Comparison of ENCODE assay signal across 25 cellular contexts in genomic region chr2:177123048-177123447, GRCh38.
A peak's percentile ranks its signal among the peaks of the same experiment; 100 is the strongest.
DNase-seq lines count a peak whose midpoint lies in the region; ATAC-seq, FAIRE-seq and TF ChIP-seq lines count a peak whose summit lies in the region.
"Had no signal": no experiment of that assay in that cellular context is flagged by ENCODE, and none has a peak within 500 bp of the region (broad histone marks: within the 10 kb centered on the region; RNA-seq: fewer than 3 reads in every experiment).

No MANE protein-coding gene starts in this region.

- no peak for TF ChIP-seq POLR2A in GM12878 (IDR thresholded peaks at IDR 0.05; ENCODE audit: low read depth, low read length)

- H3K4me3 ChIP-seq in GM23338: no peak overlapping the region
- H3K4me3 ChIP-seq in Loucy (ENCODE audit: low read length, poor library complexity, severe bottlenecking): no peak overlapping the region
- no peak overlapping the region for H3K4me3 ChIP-seq in GM12878
- H3K4me3 ChIP-seq in mesendoderm (ENCODE audit: low read length): no peak overlapping the region
- H3K4me3 ChIP-seq: A549, PC-9, SJSA1 had no signal

- in situ Hi-C loops in GM12878 (cut with MboI): no loop called here

- H4K20me1 ChIP-seq in GM23338 (replicated peaks; ENCODE audit: insufficient read depth) (no peaks in the 10 kb centered on the region), Loucy (ENCODE audit: insufficient read depth, low read length, poor library complexity, severe bottlenecking) (no peaks in the 10 kb centered on the region), GM12878 (ENCODE audit: control insufficient read depth, insufficient read depth) (no peaks in the 10 kb centered on the region)

- H3K56ac ChIP-seq in mesendoderm (ENCODE audit: low read length): no peak overlapping the region

- DNase-seq in GM23338 (ENCODE audit: low spot score) (peak; percentile 47), GM12878 (ENCODE audit: low read depth, low spot score) (no peak), mesendoderm (peak; percentile 48), midbrain (lab: John Stamatoyannopoulos, UW) (no peak), medulla oblongata (ENCODE audit: extremely low spot score) (no peak)
- no peak for DNase-seq in effector CD4-positive, alpha-beta T cell
- DNase-seq: C1 segment of cervical spinal cord; CD4-positive, alpha-beta memory T cell; COR-L47; DMS53; Karpas-422; NCI-H1092 treated with DMSO at 0.1 percent for 48 hours; NCI-H1436 treated with DMSO at 0.1 percent for 48 hours; NCI-H1930; NCI-H2107; NCI-H446 treated with DMSO at 0.1 percent for 48 hours; NCI-H526; PC-9; Right ventricle myocardium superior; RPMI8226; T-helper 1 cell had no signal

- no peaks in the 10 kb centered on the region for H3F3A ChIP-seq in GM23338 (replicated peaks; ENCODE audit: low read depth)
- H3F3A ChIP-seq in Loucy (ENCODE audit: low read depth): no peaks in the 10 kb centered on the region

- no peaks in the 10 kb centered on the region for H3K27me3 ChIP-seq in GM23338 (ENCODE audit: insufficient read depth)
- no peaks in the 10 kb centered on the region for H3K27me3 ChIP-seq in Loucy (ENCODE audit: insufficient read depth, low read length, poor library complexity, severe bottlenecking)
- no peaks in the 10 kb centered on the region; a peak in 1 of 4 replicates for H3K27me3 ChIP-seq in GM12878 (replicated peaks in 1 of 2; ENCODE audit: control insufficient read depth in 2 of 2, insufficient read depth in 2 of 2, low read length in 1 of 2)
- H3K27me3 ChIP-seq in mesendoderm (ENCODE audit: insufficient read depth, low read length, poor library complexity): no peaks in the 10 kb centered on the region
- H3K27me3 ChIP-seq: SJSA1 had no signal

- H4K8ac ChIP-seq in mesendoderm (ENCODE audit: low read depth, low read length): no peak overlapping the region

- peaks cover 25% of the 10 kb centered on the region for H3K4me1 Mint-ChIP-seq in GM23338
- H3K4me1 Mint-ChIP-seq: CD4-positive, alpha-beta memory T cell had no signal

- no peaks in the 10 kb centered on the region for H3K27me3 Mint-ChIP-seq in GM23338 (ENCODE audit: insufficient read depth, low read depth, poor library complexity)

- H2AFZ ChIP-seq in GM23338: no peak overlapping the region
- no peak overlapping the region for H2AFZ ChIP-seq in Loucy (ENCODE audit: low read length)
- H2AFZ ChIP-seq in GM12878 (ENCODE audit: control insufficient read depth, low read depth, low read length): no peak overlapping the region
- H2AFZ ChIP-seq: PC-9 had no signal

- H3K9me3 ChIP-seq in Loucy (ENCODE audit: insufficient read depth, low read depth, low read length): no peaks in the 10 kb centered on the region
- no peaks in the 10 kb centered on the region for H3K9me3 ChIP-seq in GM12878 (replicated peaks; ENCODE audit: control insufficient read depth, insufficient read depth, low read length)
- H3K9me3 ChIP-seq: A549, SJSA1 had no signal

- intact Hi-C loops in GM12878 (cut with micrococcal nuclease; ENCODE audit: unreplicated experiment): no loop called here

- H3K79me1 ChIP-seq in mesendoderm (ENCODE audit: low read length): no peaks in the 10 kb centered on the region

- H3K4ac ChIP-seq in mesendoderm (ENCODE audit: low read depth, low read length): no peak overlapping the region

- TF ChIP-seq EP300 in GM12878 (IDR thresholded peaks at IDR 0.05; ENCODE audit: borderline replicate concordance in 1 of 2, control insufficient read depth in 1 of 2, low read depth in 2 of 2, low read length in 2 of 2): no peak

- H2BK120ac ChIP-seq in mesendoderm (ENCODE audit: low read depth, low read length): no peak overlapping the region

- TF ChIP-seq RAD21 in GM12878 (IDR thresholded peaks at IDR 0.05; ENCODE audit: insufficient read depth, low read depth, low read length): peak; percentile 46; the same call in 1 of the 2 replicates

- no peak overlapping the region for H3K27ac ChIP-seq in GM23338 (ENCODE audit: low read depth)
- H3K27ac ChIP-seq in GM12878 (ENCODE audit: control insufficient read depth, insufficient read depth): no peak overlapping the region
- no peak overlapping the region for H3K27ac ChIP-seq in mesendoderm (ENCODE audit: low read depth, low read length)
- H3K27ac ChIP-seq: A549, HL-60, PC-9, SJSA1 had no signal

- RAD21 ChIA-PET in GM12878 (lab: Charles Lee; ENCODE audit: unreplicated experiment): interaction anchor here (1.0 kb wide), 1 partner anchor 471 kb away, joined by 6 read pairs; no protein-coding TSS in a partner anchor

- H2BK15ac ChIP-seq in mesendoderm (replicated peaks; ENCODE audit: low read depth): no peak overlapping the region

- H3K4me3 Mint-ChIP-seq in GM23338: no peak overlapping the region
- H3K4me3 Mint-ChIP-seq: CD4-positive, alpha-beta memory T cell had no signal

- H3K4me2 ChIP-seq in GM23338 (no peak overlapping the region), Loucy (ENCODE audit: low read depth, low read length, poor library complexity, severe bottlenecking) (no peak overlapping the region), GM12878 (ENCODE audit: control insufficient read depth, insufficient read depth) (no peak overlapping the region), mesendoderm (ENCODE audit: low read length) (no peak overlapping the region)
- H3K4me2 ChIP-seq: A549, PC-9 had no signal

- H3K9me2 ChIP-seq in GM23338 (ENCODE audit: insufficient read depth): no peaks in the 10 kb centered on the region
- H3K9me2 ChIP-seq in Loucy (replicated peaks; ENCODE audit: low read depth, low read length): no peaks in the 10 kb centered on the region

- no peak overlapping the region for H3K23ac ChIP-seq in mesendoderm (ENCODE audit: low read length)

- TF ChIP-seq CTCF in GM23338 (conservative IDR thresholded peaks at IDR 0.05; ENCODE audit: low read depth in 2 of 2) (peak; percentile 34 to 48; a peak in 3 of 4 replicates), Loucy (conservative IDR thresholded peaks at IDR 0.05; ENCODE audit: low read length) (0 out of 2 replicates have a peak, but pooled peaks have one; percentile 20), GM12878 (IDR thresholded peaks at IDR 0.05 in 2 of 3, conservative IDR thresholded peaks at IDR 0.05 in 1 of 3; ENCODE audit: control insufficient read depth in 2 of 3, extremely low read depth in 1 of 3, insufficient read depth in 1 of 3, low read depth in 3 of 3, low read length in 3 of 3) (peak in 1 of 3 experiments; percentile 22; a peak in 2 of 6 replicates)

- 38% methylated on average over 1 of the region's 1 CpG for WGBS in GM12878 (ENCODE audit: insufficient coverage, insufficient replicate concordance, low lambda C conversion rate, missing lambda C conversion rate)
- no CpG with 5 or more reads among the region's 1 CpG for WGBS in mesendoderm (ENCODE audit: extremely low coverage, insufficient coverage, low lambda C conversion rate)

- no peaks in the 10 kb centered on the region for H3K79me2 ChIP-seq in GM23338 (replicated peaks; ENCODE audit: insufficient read depth)
- H3K79me2 ChIP-seq in Loucy (ENCODE audit: insufficient read depth, low read length): no peaks in the 10 kb centered on the region
- no peaks in the 10 kb centered on the region for H3K79me2 ChIP-seq in GM12878 (ENCODE audit: control insufficient read depth, insufficient read depth, low read length)
- H3K79me2 ChIP-seq in mesendoderm (ENCODE audit: control insufficient read depth, insufficient read depth, low read length): no peaks in the 10 kb centered on the region

- H3K9me3 Mint-ChIP-seq in GM23338: no peaks in the 10 kb centered on the region
- H3K9me3 Mint-ChIP-seq: CD4-positive, alpha-beta memory T cell had no signal

- BruUV-seq in GM12878 (replicated peaks; lab: Mats Ljungman, UMichigan): no TSS peak

- POLR2A ChIA-PET in GM12878 (lab: Charles Lee): interaction anchor here (0.6 to 1.0 kb wide), 2 partner anchors 14 to 21 kb away, joined by 3 read pairs; no protein-coding TSS in a partner anchor

- no peaks in the 10 kb centered on the region for H3K36me3 Mint-ChIP-seq in GM23338 (ENCODE audit: low read depth)
- H3K36me3 Mint-ChIP-seq: CD4-positive, alpha-beta memory T cell had no signal

- CTCF ChIA-PET in GM12878 (lab: Yijun Ruan, JAX): interaction anchor here (0.8 to 2.0 kb wide), 6 partner anchors 9 to 309 kb away, joined by 3 to 9 read pairs (median 3); no protein-coding TSS in a partner anchor

- no peaks in the 10 kb centered on the region; the same call in 1 of the 2 replicates for H3K4me1 ChIP-seq in GM23338 (ENCODE audit: insufficient read depth)
- no peaks in the 10 kb centered on the region for H3K4me1 ChIP-seq in Loucy (ENCODE audit: insufficient read depth, low read length, poor library complexity, severe bottlenecking)
- no peaks in the 10 kb centered on the region for H3K4me1 ChIP-seq in GM12878 (ENCODE audit: control insufficient read depth, insufficient read depth, low read length)
- no peaks in the 10 kb centered on the region for H3K4me1 ChIP-seq in mesendoderm (ENCODE audit: control insufficient read depth, low read depth, low read length)
- H3K4me1 ChIP-seq: A549, SJSA1 had no signal

- no peak overlapping the region for H3K27ac Mint-ChIP-seq in GM23338
- H3K27ac Mint-ChIP-seq: CD4-positive, alpha-beta memory T cell had no signal

- H3K36me3 ChIP-seq in GM23338 (ENCODE audit: insufficient read depth) (no peaks in the 10 kb centered on the region), Loucy (ENCODE audit: insufficient read depth, low read length) (no peaks in the 10 kb centered on the region), GM12878 (ENCODE audit: control insufficient read depth in 2 of 2, insufficient read depth in 2 of 2, low read length in 1 of 2) (no peaks in the 10 kb centered on the region), mesendoderm (ENCODE audit: control insufficient read depth, insufficient read depth, low read length) (no peaks in the 10 kb centered on the region)
- H3K36me3 ChIP-seq: SJSA1 had no signal

- SMC1A ChIA-PET in GM12878 (lab: Charles Lee; ENCODE audit: uncharacterized antibody, unreplicated experiment): interaction anchor here (0.8 to 2.4 kb wide), 7 partner anchors 9 to 73 kb away, joined by 3 to 9 read pairs (median 4); no protein-coding TSS in a partner anchor

- peak; percentile 69 for ATAC-seq in GM23338
- ATAC-seq in GM12878: no peak

- H3K9ac ChIP-seq in Loucy (ENCODE audit: low read depth, low read length, poor library complexity, severe bottlenecking) (no peak overlapping the region), GM12878 (ENCODE audit: control insufficient read depth, insufficient read depth, low read length) (no peak overlapping the region), mesendoderm (ENCODE audit: low read length) (no peak overlapping the region)

- H2AK5ac ChIP-seq in mesendoderm (ENCODE audit: low read length): no peak overlapping the region

- H2BK5ac ChIP-seq in mesendoderm (ENCODE audit: low read length): no peak overlapping the region

- no peak for FAIRE-seq in GM12878 (lab: Jason Lieb, UNC)
- FAIRE-seq: A549 had no signal

- no peak overlapping the region for H4K5ac ChIP-seq in mesendoderm (ENCODE audit: low read length)

- no peak overlapping the region for H3K18ac ChIP-seq in mesendoderm (ENCODE audit: low read length)

TF ChIP-seq in GM23338, 12 proteins besides CTCF, POLR2A, EP300 and RAD21 (continues in another document):
- TF ChIP-seq EZH2phosphoT487 (IDR thresholded peaks at IDR 0.05; ENCODE audit: unreplicated experiment) (no peak), ZNF114 (CRISPR knock-in tag; IDR thresholded peaks at IDR 0.05) (no peak)

TF ChIP-seq in GM12878, 131 proteins besides CTCF, POLR2A, EP300 and RAD21 (continues in another document):
- TF ChIP-seq MTA3 (IDR thresholded peaks at IDR 0.05; ENCODE audit: borderline replicate concordance, low read length) (no peak), MTA2 (IDR thresholded peaks at IDR 0.05; ENCODE audit: low read depth) (no peak), SUZ12 (IDR thresholded peaks at IDR 0.05; ENCODE audit: unreplicated experiment) (no peak)

Comparison
In these comparisons a context has a peak if more than half of its experiments do, and no peak if none do; other contexts are left out.
1. DNase-seq: peak in GM23338 (single experiment) and mesendoderm (single experiment); none in GM12878 (single experiment), midbrain (single experiment), medulla oblongata (single experiment) and effector CD4-positive, alpha-beta T cell (single experiment).